In the genomic region with DNA sequence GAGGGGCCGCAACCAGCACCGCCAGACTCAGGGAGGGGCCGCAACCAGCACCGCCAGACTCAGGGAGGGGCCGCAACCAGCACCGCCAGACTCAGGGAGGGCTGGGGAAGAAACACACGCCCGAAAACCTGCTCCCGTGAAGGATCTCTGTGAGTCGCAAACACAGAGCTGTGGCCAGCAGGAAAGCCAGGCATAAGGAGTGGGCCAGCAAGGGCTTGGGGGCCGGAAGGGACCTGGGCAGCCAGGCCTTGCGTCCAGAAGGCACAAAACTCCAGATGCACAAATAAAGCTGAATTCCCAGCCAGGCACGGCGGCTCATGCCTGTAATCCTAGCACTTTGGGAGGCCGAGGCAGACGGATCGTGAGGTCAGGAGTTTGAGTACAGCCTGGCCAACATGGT, we compare ENCODE assay signal across 20 cellular contexts. TPM values are rescaled to one million over a fixed set of nuclear protein-coding genes. Genes with fewer than 3 reads are reported as not detected.
"Had no signal": no experiment of that assay in that cellular context is flagged by ENCODE, and none has a peak within 500 bp of the region (broad histone marks: within the 10 kb centered on the region; RNA-seq: fewer than 3 reads in every experiment).

No MANE protein-coding gene starts in this region.

RNA-seq across cellular contexts. Expression of a gene that starts 10.1 kb away (rescaled TPM):
- total RNA-seq: left lobe of liver, psoas muscle, tibial nerve had no signal

RNA-seq across cellular contexts. Expression of a gene that starts 14.7 kb away (rescaled TPM):
- total RNA-seq: left lobe of liver; naive thymus-derived CD8-positive, alpha-beta T cell; neural crest cell had no signal
- polyA plus RNA-seq: mammary epithelial cell; naive thymus-derived CD8-positive, alpha-beta T cell had no signal

RNA-seq across cellular contexts. Expression of a gene that starts 17.0 kb away (rescaled TPM):
- total RNA-seq: heart right ventricle; hepatocyte; left cardiac atrium; left lobe of liver; left ventricle myocardium superior; lower lobe of right lung; mammary epithelial cell; mucosa of gallbladder; naive thymus-derived CD8-positive, alpha-beta T cell; neural crest cell; occipital lobe; ovary; psoas muscle; sigmoid colon; temporal lobe; tibial nerve; urinary bladder; vagina had no signal
- polyA plus RNA-seq: heart right ventricle; hepatocyte; mammary epithelial cell; naive thymus-derived CD8-positive, alpha-beta T cell; ovary; psoas muscle; sigmoid colon; small intestine; thymus; urinary bladder had no signal
